23 cellular contexts compared by ENCODE assay signal in genomic region chr3:180040966-180041365, GRCh38. TPM values are rescaled to one million over a fixed set of nuclear protein-coding genes. Genes with fewer than 3 reads are reported as not detected.
"Had no signal": no experiment of that assay in that cellular context is flagged by ENCODE, and none has a peak within 500 bp of the region (broad histone marks: within the 10 kb centered on the region; RNA-seq: fewer than 3 reads in every experiment).

No MANE protein-coding gene starts in this region.

- H3K27ac ChIP-seq: coronary artery, prostate gland, testis, upper lobe of left lung had no signal

- H3K27ac Mint-ChIP-seq: activated CD4-positive, alpha-beta T cell treated with anti-CD3 and anti-CD28 coated beads, Interleukin-2, amount 10 ng/mL, durations not matched to agents 7 days and 5 days; activated CD8-positive, alpha-beta T cell treated with anti-CD3 and anti-CD28 coated beads, Interleukin-2, amount 10 ng/mL, durations not matched to agents 7 days and 5 days; activated naive CD8-positive, alpha-beta T cell treated with anti-CD3 and anti-CD28 coated beads, Interleukin-2, amount 10 ng/mL, durations not matched to agents 7 days and 5 days; activated T-cell treated with anti-CD3 and anti-CD28 coated beads, Interleukin-2, amount 50 U/mL, for 24 hours; activated T-helper 2 cell treated with anti-CD3 and anti-CD28 coated beads, Interferon-gamma antibody, Interleukin-2, Interleukin-4, amounts not matched to agents 10 μg/mL and 5 μg/mL and 100 μg/mL, durations not matched to agents 14 hours and 24 hours and 36 hours; brain; naive B cell; stimulated activated effector memory CD8-positive, alpha-beta T cell treated with anti-CD3 and anti-CD28 coated beads, Interleukin-12 subunit alpha, Interleukin-12 subunit beta, amount 100 ng/mL, for 72 hours had no signal

- H3K27me3 ChIP-seq: testis had no signal

- H3K36me3 ChIP-seq: prostate gland, upper lobe of left lung had no signal

- H3K9me3 Mint-ChIP-seq: activated CD4-positive, alpha-beta T cell treated with anti-CD3 and anti-CD28 coated beads, Interleukin-2, amount 10 ng/mL, durations not matched to agents 7 days and 5 days; activated naive CD8-positive, alpha-beta T cell treated with anti-CD3 and anti-CD28 coated beads, Interleukin-2, amount 10 ng/mL, durations not matched to agents 7 days and 5 days; activated T-cell treated with anti-CD3 and anti-CD28 coated beads, Interleukin-2, amount 50 U/mL, for 24 hours; activated T-helper 2 cell treated with anti-CD3 and anti-CD28 coated beads, Interferon-gamma antibody, Interleukin-2, Interleukin-4, amounts not matched to agents 10 μg/mL and 5 μg/mL and 100 μg/mL, durations not matched to agents 14 hours and 24 hours and 36 hours; neural crest cell; stimulated activated effector memory CD8-positive, alpha-beta T cell treated with anti-CD3 and anti-CD28 coated beads, Interleukin-12 subunit alpha, Interleukin-12 subunit beta, amount 100 ng/mL, for 72 hours had no signal

- H3K36me3 Mint-ChIP-seq: activated naive CD8-positive, alpha-beta T cell treated with anti-CD3 and anti-CD28 coated beads, Interleukin-2, amount 10 ng/mL, durations not matched to agents 7 days and 5 days; brain; naive B cell; stimulated activated effector memory CD8-positive, alpha-beta T cell treated with anti-CD3 and anti-CD28 coated beads, Interleukin-12 subunit alpha, Interleukin-12 subunit beta, amount 100 ng/mL, for 72 hours had no signal

- DNase-seq: activated CD4-positive, alpha-beta T cell treated with anti-CD3 and anti-CD28 coated beads, Interleukin-2, amount 10 ng/mL, durations not matched to agents 7 days and 5 days; activated CD8-positive, alpha-beta T cell treated with anti-CD3 and anti-CD28 coated beads, Interleukin-2, amount 10 ng/mL, durations not matched to agents 7 days and 5 days; activated naive CD4-positive, alpha-beta T cell treated with Interleukin-2 at 50 U/mL for 16 hours; activated naive CD8-positive, alpha-beta T cell treated with anti-CD3 and anti-CD28 coated beads, Interleukin-2, amount 10 ng/mL, durations not matched to agents 7 days and 5 days; activated T-cell treated with anti-CD3 and anti-CD28 coated beads, Interleukin-2, amount 50 U/mL, for 24 hours; mesenchymal stem cell; mucosa of descending colon; naive B cell; right cardiac atrium; stimulated activated CD4-positive, alpha-beta T cell treated with anti-CD3 and anti-CD28 coated beads, Interleukin-4, amount 100 ng/mL, for 24 hours; T-helper 9 cell; testis; upper lobe of left lung had no signal

- H3K4me1 ChIP-seq: prostate gland, testis had no signal

- FAIRE-seq: endometrium had no signal

- H3K9me3 ChIP-seq: mucosa of descending colon, prostate gland, testis, upper lobe of left lung had no signal

- H3K4me3 Mint-ChIP-seq: activated CD4-positive, alpha-beta T cell treated with anti-CD3 and anti-CD28 coated beads, Interleukin-2, amount 10 ng/mL, durations not matched to agents 7 days and 5 days; activated CD8-positive, alpha-beta T cell treated with anti-CD3 and anti-CD28 coated beads, Interleukin-2, amount 10 ng/mL, durations not matched to agents 7 days and 5 days; activated naive CD8-positive, alpha-beta T cell treated with anti-CD3 and anti-CD28 coated beads, Interleukin-2, amount 10 ng/mL, durations not matched to agents 7 days and 5 days; activated T-cell treated with anti-CD3 and anti-CD28 coated beads, Interleukin-2, amount 50 U/mL, for 24 hours; brain; naive B cell; neural crest cell; stimulated activated effector memory CD8-positive, alpha-beta T cell treated with anti-CD3 and anti-CD28 coated beads, Interleukin-12 subunit alpha, Interleukin-12 subunit beta, amount 100 ng/mL, for 72 hours had no signal

- ATAC-seq: activated CD4-positive, CD25-positive, alpha-beta regulatory T cell treated with anti-CD3 and anti-CD28 coated beads, Interleukin-2, amount 50 U/mL, for 24 hours; activated CD8-positive, alpha-beta T cell treated with anti-CD3 and anti-CD28 coated beads, Interleukin-2, amount 10 ng/mL, durations not matched to agents 7 days and 5 days; esophagus mucosa; mucosa of descending colon; right cardiac atrium; stimulated activated effector memory CD8-positive, alpha-beta T cell treated with anti-CD3 and anti-CD28 coated beads, Interleukin-12 subunit alpha, Interleukin-12 subunit beta, amount 100 ng/mL, for 72 hours had no signal

- H3K4me3 ChIP-seq: coronary artery, mucosa of descending colon, prostate gland, testis, upper lobe of left lung had no signal

RNA-seq across cellular contexts. Expression of gene PEX5L, which starts 4.2 kb away (rescaled TPM):
- total RNA-seq: activated CD8-positive, alpha-beta T cell treated with anti-CD3 and anti-CD28 coated beads, Interleukin-2, amount 10 ng/mL, durations not matched to agents 7 days and 5 days; activated naive CD8-positive, alpha-beta T cell treated with anti-CD3 and anti-CD28 coated beads, Interleukin-2, amount 10 ng/mL, durations not matched to agents 7 days and 5 days; esophagus mucosa; liver; upper lobe of left lung had no signal
